In the genomic region with DNA sequence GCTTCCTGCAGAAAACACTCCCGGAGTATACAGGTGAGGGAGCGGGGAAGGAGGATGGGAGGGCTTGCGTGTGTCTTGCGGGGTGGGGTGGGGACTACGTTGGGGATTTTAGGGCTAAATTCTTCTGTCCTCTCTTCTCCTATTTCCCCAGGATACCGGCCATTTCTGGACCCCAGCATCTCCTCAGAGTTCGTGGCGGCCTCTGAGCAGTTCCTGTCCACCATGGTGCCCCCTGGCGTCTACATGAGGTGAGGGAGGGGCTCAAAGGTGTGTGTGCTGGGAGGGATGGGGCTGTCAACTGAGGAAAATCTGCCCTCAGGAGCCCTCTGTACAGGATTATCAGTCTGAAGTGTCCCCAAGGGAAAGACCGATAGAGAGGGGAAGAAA, we compare ENCODE assay signal across 12 cellular contexts. TPM values are rescaled to one million over a fixed set of nuclear protein-coding genes. Genes with fewer than 3 reads are reported as not detected.
DNase-seq lines count a peak whose midpoint lies in the region; ATAC-seq and TF ChIP-seq lines count a peak whose summit lies in the region.
"Had no signal": no experiment of that assay in that cellular context is flagged by ENCODE, and none has a peak within 500 bp of the region (broad histone marks: within the 10 kb centered on the region; RNA-seq: fewer than 3 reads in every experiment).

No MANE protein-coding gene starts in this region.

- no peaks in the 10 kb centered on the region for H4K20me1 ChIP-seq in smooth muscle cell (ENCODE audit: low read depth)

- H3K4me3 ChIP-seq in LNCaP clone FGC (ENCODE audit: low read depth, low read length) (no peak overlapping the region), endodermal cell (ENCODE audit: low read length) (no peak overlapping the region), smooth muscle cell (no peak overlapping the region), heart right ventricle (no peak overlapping the region)

- H3F3A ChIP-seq in smooth muscle cell (ENCODE audit: low read depth): no peaks in the 10 kb centered on the region

- no peaks in the 10 kb centered on the region for H3K36me3 ChIP-seq in endodermal cell (ENCODE audit: control insufficient read depth, insufficient read depth, low read length)
- no peaks in the 10 kb centered on the region for H3K36me3 ChIP-seq in smooth muscle cell (ENCODE audit: low read depth)
- H3K36me3 ChIP-seq in heart right ventricle: no peaks in the 10 kb centered on the region

- no peak overlapping the region for H3K27ac ChIP-seq in endodermal cell (ENCODE audit: low read depth, low read length)
- no peak overlapping the region for H3K27ac ChIP-seq in smooth muscle cell (ENCODE audit: low read depth)
- H3K27ac ChIP-seq in heart right ventricle: no peak overlapping the region

- ATAC-seq in sciatic nerve (no peak), GM19397 (IDR thresholded peaks at IDR 0.05; ENCODE audit: unreplicated experiment) (no peak), heart right ventricle (no peak)

- no peak overlapping the region for H2AFZ ChIP-seq in smooth muscle cell (ENCODE audit: low read depth)

- H3K9ac ChIP-seq in endodermal cell (ENCODE audit: extremely low read depth, low read length, poor library complexity, severe bottlenecking) (no peak overlapping the region), smooth muscle cell (ENCODE audit: low read depth) (no peak overlapping the region)

- 54% methylated on average over 9 of the region's 10 CpGs; no CpG with 5 or more reads in 1 of the 2 experiments for WGBS in endodermal cell (ENCODE audit: insufficient coverage in 1 of 2, insufficient read length in 1 of 2), 2 experiments
- WGBS in smooth muscle cell (ENCODE audit: low lambda C conversion rate): 29% methylated on average over 8 of the region's 10 CpGs
- WGBS in heart right ventricle, 2 donors: 17 to 18% methylated on average over 10 of the region's 10 CpGs

- H3K4me2 ChIP-seq in smooth muscle cell: no peak overlapping the region

- intact Hi-C loops in sciatic nerve (cut with DNase I) (no loop called here), heart right ventricle (cut with DNase I) (no loop called here)

- H3K27me3 Mint-ChIP-seq in endodermal cell (ENCODE audit: insufficient read depth): peaks cover 65% of the 10 kb centered on the region

- peak; percentile 70 for DNase-seq in activated effector memory CD4-positive, alpha-beta T cell treated with anti-CD3 and anti-CD28 coated beads, Interleukin-2, amount 50 U/mL, for 16 hours
- DNase-seq in activated effector memory CD4-positive, alpha-beta T cell treated with Interleukin-2 at 50 U/mL for 16 hours: no peak
- no peak for DNase-seq in LNCaP clone FGC (ENCODE audit: low read depth)
- peak; percentile 81 for DNase-seq in endodermal cell
- DNase-seq in smooth muscle cell (lab: John Stamatoyannopoulos, UW; ENCODE audit: unreplicated experiment): no peak
- no peak for DNase-seq in sciatic nerve (ENCODE audit: low spot score)
- no peak for DNase-seq in heart right ventricle
- DNase-seq: activated CD4-positive, alpha-beta T cell treated with anti-CD3 and anti-CD28 coated beads, Interleukin-2, amount 10 ng/mL, durations not matched to agents 7 days and 5 days; NCI-H510A treated with DMSO at 0.1 percent for 48 hours; stomach had no signal

- no peak overlapping the region for H3K27ac Mint-ChIP-seq in endodermal cell
- H3K27ac Mint-ChIP-seq: activated CD4-positive, alpha-beta T cell treated with anti-CD3 and anti-CD28 coated beads, Interleukin-2, amount 10 ng/mL, durations not matched to agents 7 days and 5 days had no signal

- no peaks in the 10 kb centered on the region for H3K9me3 Mint-ChIP-seq in endodermal cell
- H3K9me3 Mint-ChIP-seq: activated CD4-positive, alpha-beta T cell treated with anti-CD3 and anti-CD28 coated beads, Interleukin-2, amount 10 ng/mL, durations not matched to agents 7 days and 5 days had no signal

- H3K4me1 Mint-ChIP-seq in endodermal cell: peaks cover 3% of the 10 kb centered on the region

- TF ChIP-seq CTCF in LNCaP clone FGC (IDR thresholded peaks at IDR 0.05; ENCODE audit: control insufficient read depth, extremely low read depth, insufficient read depth) (peak; percentile 21; the same call in 1 of the 2 replicates), endodermal cell (conservative IDR thresholded peaks at IDR 0.05) (peak; percentile 73), smooth muscle cell (IDR thresholded peaks at IDR 0.05; ENCODE audit: borderline replicate concordance, insufficient read depth, poor library complexity, severe bottlenecking) (peak; percentile 27), heart right ventricle (IDR thresholded peaks at IDR 0.05) (peak in 3 of 9 donors; percentile 11 to 16 (median 14))

- no peaks in the 10 kb centered on the region for H3K36me3 Mint-ChIP-seq in endodermal cell (ENCODE audit: low read depth)

- no peaks in the 10 kb centered on the region for H3K79me2 ChIP-seq in smooth muscle cell (ENCODE audit: low read depth)

- peaks cover 69% of the 10 kb centered on the region for H3K27me3 ChIP-seq in endodermal cell (ENCODE audit: control insufficient read depth, insufficient read depth, low read length, poor library complexity, severe bottlenecking)
- H3K27me3 ChIP-seq in smooth muscle cell (ENCODE audit: low read depth): peaks cover 56% of the 10 kb centered on the region
- peaks cover 0 to 61% (median 43%) of the 10 kb centered on the region in 7 donors for H3K27me3 ChIP-seq in heart right ventricle

- H3K4me3 Mint-ChIP-seq in endodermal cell: peak overlapping the region; percentile 10
- H3K4me3 Mint-ChIP-seq: activated CD4-positive, alpha-beta T cell treated with anti-CD3 and anti-CD28 coated beads, Interleukin-2, amount 10 ng/mL, durations not matched to agents 7 days and 5 days had no signal

- H3K4me1 ChIP-seq in endodermal cell (ENCODE audit: control insufficient read depth, insufficient read depth, low read length) (no peaks in the 10 kb centered on the region), smooth muscle cell (ENCODE audit: low read depth) (no peaks in the 10 kb centered on the region), heart right ventricle (peaks cover 0 to 8% (median 6%) of the 10 kb centered on the region in 9 donors)

- H3K9me3 ChIP-seq in endodermal cell (ENCODE audit: control insufficient read depth, low read length): no peaks in the 10 kb centered on the region
- no peaks in the 10 kb centered on the region for H3K9me3 ChIP-seq in smooth muscle cell (replicated peaks; ENCODE audit: low read depth)
- no peaks in the 10 kb centered on the region for H3K9me3 ChIP-seq in heart right ventricle
- H3K9me3 ChIP-seq: stomach had no signal

RNA-seq across cellular contexts. Expression of a gene that starts 6.6 kb away (rescaled TPM):
- total RNA-seq in endodermal cell (1 to 10 TPM; 1.2 to 1.9 TPM), smooth muscle cell (3.5 and 4.4 TPM in 2 replicates), sciatic nerve (5.9 TPM), heart right ventricle (under 1 TPM in 9 of 10 donors, not detected in 1; 0.17 to 0.99 (median 0.61) TPM)
- polyA plus RNA-seq in endodermal cell (2013, experiment 1 of 2): 0.43 TPM
- 0.29 TPM for polyA plus RNA-seq in endodermal cell (2013, experiment 2 of 2)
- polyA plus RNA-seq in smooth muscle cell (5.8 and 13.8 TPM in 2 replicates), heart right ventricle (under 1 TPM; 0.14 to 0.80 TPM)
- total RNA-seq: activated CD4-positive, alpha-beta T cell treated with anti-CD3 and anti-CD28 coated beads, Interleukin-2, amount 10 ng/mL, durations not matched to agents 7 days and 5 days; myocyte had no signal

RNA-seq across cellular contexts. Expression of a gene that starts 6.7 kb away (rescaled TPM):
- total RNA-seq in endodermal cell (under 1 TPM; 0.86 to 0.99 TPM), smooth muscle cell (6.0 and 7.6 TPM in 2 replicates), sciatic nerve (5.9 TPM), heart right ventricle (1 to 10 TPM in 1 of 10 donors, under 1 TPM in 8, not detected in 1; 0.11 to 1.3 (median 0.47) TPM)
- 0.14 TPM for polyA plus RNA-seq in endodermal cell (2013, experiment 1 of 2)
- polyA plus RNA-seq in endodermal cell (2013, experiment 2 of 2): 0.91 TPM
- polyA plus RNA-seq in smooth muscle cell (2.8 and 7.9 TPM in 2 replicates), heart right ventricle (1 to 10 TPM in 1 of 2 donors, under 1 TPM in 1; 0.16 to 1.3 TPM)
- total RNA-seq: activated CD4-positive, alpha-beta T cell treated with anti-CD3 and anti-CD28 coated beads, Interleukin-2, amount 10 ng/mL, durations not matched to agents 7 days and 5 days; myocyte had no signal

RNA-seq across cellular contexts. Expression of a gene that starts 22.2 kb away (rescaled TPM):
- total RNA-seq in endodermal cell: not detected
- polyA plus RNA-seq in endodermal cell (2013, experiment 1 of 2): not detected
- not detected for polyA plus RNA-seq in endodermal cell (2013, experiment 2 of 2)
- not detected in 2 replicates for total RNA-seq in smooth muscle cell
- 0.24 TPM in 1 of 2 replicates, not detected in the other for polyA plus RNA-seq in smooth muscle cell
- total RNA-seq in sciatic nerve: not detected
- total RNA-seq in heart right ventricle: not detected
- not detected for polyA plus RNA-seq in heart right ventricle
- total RNA-seq: activated CD4-positive, alpha-beta T cell treated with anti-CD3 and anti-CD28 coated beads, Interleukin-2, amount 10 ng/mL, durations not matched to agents 7 days and 5 days; myocyte had no signal

RNA-seq across cellular contexts. Expression of a gene that starts 22.4 kb away (rescaled TPM):
- total RNA-seq in endodermal cell (under 1 TPM; 0.11 to 0.13 TPM), smooth muscle cell (0.36 and 1.4 TPM in 2 replicates), sciatic nerve (1.5 TPM), heart right ventricle (under 1 TPM in 9 of 10 donors, not detected in 1; 0.05 to 0.49 (median 0.15) TPM)
- polyA plus RNA-seq in endodermal cell (2013, experiment 1 of 2): 0.11 TPM
- polyA plus RNA-seq in endodermal cell (2013, experiment 2 of 2): 0.08 TPM
- polyA plus RNA-seq in smooth muscle cell (0.34 and 1.2 TPM in 2 replicates), heart right ventricle (under 1 TPM; 0.03 to 0.73 TPM)
- total RNA-seq: myocyte had no signal

RNA-seq across cellular contexts. Expression of a gene that starts 51.4 kb away (rescaled TPM):
- total RNA-seq in endodermal cell (10 to 100 TPM; 42.0 to 53.8 TPM), smooth muscle cell (11.7 and 41.3 TPM in 2 replicates), sciatic nerve (15.4 TPM), heart right ventricle (1 to 10 TPM; 3.6 to 8.4 (median 5.6) TPM)
- polyA plus RNA-seq in endodermal cell (2013, experiment 1 of 2): 45.2 TPM
- polyA plus RNA-seq in endodermal cell (2013, experiment 2 of 2): 43.5 TPM
- polyA plus RNA-seq in smooth muscle cell (16.4 and 28.3 TPM in 2 replicates), heart right ventricle (1 to 10 TPM; 2.4 to 5.8 TPM)

Comparison
In these comparisons a context has a peak if more than half of its experiments do, and no peak if none do; other contexts are left out.
1. DNase-seq: peak in activated effector memory CD4-positive, alpha-beta T cell treated with anti-CD3 and anti-CD28 coated beads, Interleukin-2, amount 50 U/mL, for 16 hours (single experiment) and endodermal cell (single experiment); none in activated effector memory CD4-positive, alpha-beta T cell treated with Interleukin-2 at 50 U/mL for 16 hours (single experiment), LNCaP clone FGC (single experiment), smooth muscle cell (single experiment), sciatic nerve (single experiment) and heart right ventricle (0 of 2).